Comparison of ENCODE assay signal across 30 cellular contexts in the genomic region with DNA sequence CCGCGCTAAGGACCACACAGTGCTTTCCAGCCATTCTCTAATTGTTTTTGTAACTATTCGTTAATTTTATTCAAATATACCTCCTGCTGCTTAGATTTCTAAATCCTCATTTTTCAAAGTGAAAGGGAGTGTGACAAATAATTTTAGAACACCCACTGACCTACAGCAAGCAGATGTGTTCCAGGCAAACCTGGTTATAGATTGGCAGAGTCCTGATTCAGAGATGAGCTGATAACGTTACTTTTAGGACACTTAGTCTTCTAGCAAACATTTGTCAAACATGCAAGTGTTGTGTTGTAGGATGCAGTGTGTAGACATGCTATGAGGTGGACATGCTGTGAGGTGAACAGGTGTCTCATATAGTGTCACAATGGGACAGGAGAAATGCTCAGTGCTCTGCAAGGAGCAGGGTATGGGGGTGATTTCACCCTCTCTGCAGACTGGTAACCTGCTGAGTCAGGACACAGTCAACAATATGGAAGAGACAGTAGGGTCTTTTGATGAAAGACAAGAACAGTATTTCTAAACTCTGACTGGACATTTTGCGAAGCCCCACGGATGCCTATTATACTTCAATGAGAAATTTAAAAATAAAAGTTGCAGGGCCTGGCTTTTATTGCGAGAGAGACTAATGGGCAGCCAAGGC.
"Had no signal": no experiment of that assay in that cellular context is flagged by ENCODE, and none has a peak within 500 bp of the region (broad histone marks: within the 10 kb centered on the region; RNA-seq: fewer than 3 reads in every experiment).

No MANE protein-coding gene starts in this region.

- H3K9me3 ChIP-seq: esophagus muscularis mucosa, heart right ventricle, pancreas, prostate gland, upper lobe of left lung had no signal

- H3K36me3 ChIP-seq: brain microvascular endothelial cell, prostate gland had no signal

- H3K4me3 ChIP-seq: coronary artery, esophagus muscularis mucosa, heart right ventricle, pancreas, prostate gland, skin epidermis, upper lobe of left lung had no signal

- H3K4me1 Mint-ChIP-seq: activated CD4-positive, alpha-beta T cell treated with anti-CD3 and anti-CD28 coated beads for 36 hours; activated naive CD8-positive, alpha-beta T cell treated with anti-CD3 and anti-CD28 coated beads for 36 hours; naive B cell had no signal

- H3K27me3 ChIP-seq: brain microvascular endothelial cell, esophagus muscularis mucosa, foreskin keratinocyte, heart right ventricle, pancreas, upper lobe of left lung had no signal

- H3K4me1 ChIP-seq: foreskin keratinocyte, prostate gland had no signal

- DNase-seq: activated CD4-positive, alpha-beta T cell treated with anti-CD3 and anti-CD28 coated beads for 36 hours; activated CD4-positive, CD25-positive, alpha-beta regulatory T cell; activated CD8-positive, alpha-beta memory T cell treated with anti-CD3 and anti-CD28 coated beads, Interleukin-2, amount 10 ng/mL, durations not matched to agents 7 days and 5 days; activated CD8-positive, alpha-beta T cell treated with anti-CD3 and anti-CD28 coated beads, Interleukin-2, amount 10 ng/mL, durations not matched to agents 7 days and 5 days; activated naive CD4-positive, alpha-beta T cell; activated naive CD8-positive, alpha-beta T cell treated with anti-CD3 and anti-CD28 coated beads for 36 hours; activated T-cell treated with anti-CD3 and anti-CD28 coated beads, Interleukin-2, amount 50 U/mL, for 48 hours; brain microvascular endothelial cell; foreskin keratinocyte; heart right ventricle; naive B cell; nephron progenitor cell; nucleus accumbens; pancreas; retina; stimulated activated CD4-positive, alpha-beta T cell treated with anti-CD3 and anti-CD28 coated beads, Interleukin-12 subunit alpha, Interleukin-12 subunit beta, amount 100 ng/mL, for 4 hours; stimulated activated CD4-positive, alpha-beta T cell treated with anti-CD3 and anti-CD28 coated beads, Interleukin-4, amount 100 ng/mL, for 1 hour; substantia nigra; T-helper 1 cell; upper lobe of left lung had no signal

- H3K27me3 Mint-ChIP-seq: activated CD4-positive, alpha-beta T cell treated with anti-CD3 and anti-CD28 coated beads for 36 hours; activated CD8-positive, alpha-beta memory T cell treated with anti-CD3 and anti-CD28 coated beads, Interleukin-2, amount 10 ng/mL, durations not matched to agents 7 days and 5 days; activated naive CD8-positive, alpha-beta T cell treated with anti-CD3 and anti-CD28 coated beads for 36 hours; stimulated activated naive CD8-positive, alpha-beta T cell treated with anti-CD3 and anti-CD28 coated beads, Interleukin-15, Interleukin-2, amounts not matched to agents 100 ng/mL and 50 ng/mL, for 24 hours had no signal

- H3K9me3 Mint-ChIP-seq: activated naive CD8-positive, alpha-beta T cell treated with anti-CD3 and anti-CD28 coated beads for 36 hours; mesothelial cell of epicardium; naive B cell; nephron progenitor cell; stimulated activated naive CD8-positive, alpha-beta T cell treated with anti-CD3 and anti-CD28 coated beads, Interleukin-15, Interleukin-2, amounts not matched to agents 100 ng/mL and 50 ng/mL, for 24 hours; T-helper 2 cell treated with Interferon-gamma antibody and Interleukin-4, amounts not matched to agents 5 μg/mL and 100 μg/mL, for 36 hours had no signal

- H3K27ac ChIP-seq: brain microvascular endothelial cell, coronary artery, esophagus muscularis mucosa, foreskin keratinocyte, pancreas, prostate gland, skin epidermis, upper lobe of left lung had no signal

- H3K27ac Mint-ChIP-seq: activated CD4-positive, alpha-beta T cell treated with anti-CD3 and anti-CD28 coated beads for 36 hours; activated CD8-positive, alpha-beta memory T cell treated with anti-CD3 and anti-CD28 coated beads, Interleukin-2, amount 10 ng/mL, durations not matched to agents 7 days and 5 days; activated CD8-positive, alpha-beta T cell treated with anti-CD3 and anti-CD28 coated beads, Interleukin-2, amount 10 ng/mL, durations not matched to agents 7 days and 5 days; activated naive CD8-positive, alpha-beta T cell treated with anti-CD3 and anti-CD28 coated beads for 36 hours; mesothelial cell of epicardium; naive B cell; nephron progenitor cell; stimulated activated naive CD8-positive, alpha-beta T cell treated with anti-CD3 and anti-CD28 coated beads, Interleukin-15, Interleukin-2, amounts not matched to agents 100 ng/mL and 50 ng/mL, for 24 hours; T-helper 2 cell treated with Interferon-gamma antibody and Interleukin-4, amounts not matched to agents 5 μg/mL and 100 μg/mL, for 36 hours had no signal

- H3K4me3 Mint-ChIP-seq: activated CD4-positive, alpha-beta T cell treated with anti-CD3 and anti-CD28 coated beads for 36 hours; activated CD8-positive, alpha-beta memory T cell treated with anti-CD3 and anti-CD28 coated beads, Interleukin-2, amount 10 ng/mL, durations not matched to agents 7 days and 5 days; activated CD8-positive, alpha-beta T cell treated with anti-CD3 and anti-CD28 coated beads, Interleukin-2, amount 10 ng/mL, durations not matched to agents 7 days and 5 days; activated naive CD8-positive, alpha-beta T cell treated with anti-CD3 and anti-CD28 coated beads for 36 hours; mesothelial cell of epicardium; naive B cell; nephron progenitor cell; stimulated activated naive CD8-positive, alpha-beta T cell treated with anti-CD3 and anti-CD28 coated beads, Interleukin-15, Interleukin-2, amounts not matched to agents 100 ng/mL and 50 ng/mL, for 24 hours; T-helper 2 cell treated with Interferon-gamma antibody and Interleukin-4, amounts not matched to agents 5 μg/mL and 100 μg/mL, for 36 hours had no signal

- ATAC-seq: activated CD4-positive, alpha-beta T cell treated with anti-CD3 and anti-CD28 coated beads for 36 hours; activated CD8-positive, alpha-beta memory T cell treated with anti-CD3 and anti-CD28 coated beads, Interleukin-2, amount 10 ng/mL, durations not matched to agents 7 days and 5 days; activated CD8-positive, alpha-beta T cell treated with anti-CD3 and anti-CD28 coated beads, Interleukin-2, amount 10 ng/mL, durations not matched to agents 7 days and 5 days; foreskin keratinocyte; pancreas; sciatic nerve had no signal

- H3K36me3 Mint-ChIP-seq: activated CD8-positive, alpha-beta memory T cell treated with anti-CD3 and anti-CD28 coated beads, Interleukin-2, amount 10 ng/mL, durations not matched to agents 7 days and 5 days; activated naive CD8-positive, alpha-beta T cell treated with anti-CD3 and anti-CD28 coated beads for 36 hours; naive B cell had no signal

- FAIRE-seq: astrocyte, islet of Langerhans, pancreas had no signal
